ENCODE assay signal across 13 cellular contexts in genomic region chr1:218374401-218374848, GRCh38. TPM values are rescaled to one million over a fixed set of nuclear protein-coding genes. Genes with fewer than 3 reads are reported as not detected.
DNase-seq lines count a peak whose midpoint lies in the region; ATAC-seq, FAIRE-seq and TF ChIP-seq lines count a peak whose summit lies in the region.
"Had no signal": no experiment of that assay in that cellular context is flagged by ENCODE, and none has a peak within 500 bp of the region (broad histone marks: within the 10 kb centered on the region; RNA-seq: fewer than 3 reads in every experiment).

No MANE protein-coding gene starts in this region.

- dilution Hi-C loops in endothelial cell of umbilical vein (cut with MboI; ENCODE audit: extremely low pct_ligation_motif_present, low sequenced_read_pairs), result no loop called here

- intact Hi-C loops in Right ventricle myocardium inferior (cut with DNase I) (no loop called here), cardiac septum (cut with DNase I) (no loop called here), endothelial cell of umbilical vein (cut with micrococcal nuclease) (loop anchor here (1.0 kb wide), 1 partner anchor 10 kb away; no protein-coding TSS in a partner anchor), vagina (cut with DNase I) (no loop called here), left colon (cut with DNase I, micrococcal nuclease) (no loop called here)

- H4K20me1 ChIP-seq in endothelial cell of umbilical vein (replicated peaks; ENCODE audit: control insufficient read depth, extremely low read depth, insufficient read depth, low read length), result no peaks in the 10 kb centered on the region

- H3K9ac ChIP-seq in endothelial cell of umbilical vein (replicated peaks; ENCODE audit: extremely low read depth, insufficient read depth, low read length), result peak overlapping the region; percentile 90

- no peaks in the 10 kb centered on the region for H3K79me2 ChIP-seq in endothelial cell of umbilical vein (ENCODE audit: control insufficient read depth, insufficient read depth, low read length)

- H3K4me2 ChIP-seq in endothelial cell of umbilical vein (ENCODE audit: insufficient read depth, low read length), result peak overlapping the region; percentile 67

- TF ChIP-seq POLR2A in endothelial cell of umbilical vein (IDR thresholded peaks at IDR 0.05; ENCODE audit: low read depth, low read length), result no peak
- no peak for TF ChIP-seq POLR2A in vagina (IDR thresholded peaks at IDR 0.05)

- DNase-seq in Right ventricle myocardium inferior (ENCODE audit: missing footprints) (no peak), cardiac septum (ENCODE audit: low spot score) (no peak), endothelial cell of umbilical vein (ENCODE audit: low read depth, low spot score) (no peak), vagina (ENCODE audit: extremely low spot score in 2 of 2) (no peak), NCI-H1048 (lab: John Stamatoyannopoulos, UW) (no peak), left colon (no peak)
- DNase-seq: kidney, NCI-H1105 treated with DMSO at 0.1 percent for 48 hours, NCI-H774, upper lobe of right lung had no signal

- H3K27me3 ChIP-seq in endothelial cell of umbilical vein (ENCODE audit: control insufficient read depth in 2 of 2, insufficient read depth in 2 of 2, low read length in 2 of 2) (no peaks in the 10 kb centered on the region), muscle layer of duodenum (ENCODE audit: low read depth, low read length) (no peaks in the 10 kb centered on the region), vagina (no peaks in the 10 kb centered on the region)
- H3K27me3 ChIP-seq: upper lobe of right lung had no signal

- no peaks in the 10 kb centered on the region for H3K36me3 ChIP-seq in endothelial cell of umbilical vein (ENCODE audit: control insufficient read depth in 2 of 2, extremely low read depth in 1 of 2, insufficient read depth in 2 of 2, low read length in 2 of 2)
- no peaks in the 10 kb centered on the region for H3K36me3 ChIP-seq in muscle layer of duodenum (ENCODE audit: control insufficient read depth in 1 of 2, insufficient read depth in 2 of 2, low read length in 2 of 2)
- H3K36me3 ChIP-seq in vagina, result no peaks in the 10 kb centered on the region
- H3K36me3 ChIP-seq: upper lobe of right lung had no signal

- H3K27ac ChIP-seq in endothelial cell of umbilical vein (ENCODE audit: insufficient read depth, low read depth, low read length) (peak overlapping the region; percentile 97), muscle layer of duodenum (ENCODE audit: low read length) (peak overlapping the region; percentile 70), vagina (peak overlapping the region; percentile 61)
- H3K27ac ChIP-seq: upper lobe of right lung had no signal

- H3K9me3 ChIP-seq in endothelial cell of umbilical vein (replicated peaks; ENCODE audit: control insufficient read depth, insufficient read depth, low read length) (no peaks in the 10 kb centered on the region), muscle layer of duodenum (ENCODE audit: control insufficient read depth in 1 of 2, low read length in 2 of 2) (no peaks in the 10 kb centered on the region), vagina (no peaks in the 10 kb centered on the region)
- H3K9me3 ChIP-seq: upper lobe of right lung had no signal

- CTCF ChIA-PET in endothelial cell of umbilical vein (lab: Charles Lee), result interaction anchor here (1.9 kb wide), 1 partner anchor 183 kb away, joined by 4 read pairs; no protein-coding TSS in a partner anchor

- POLR2A ChIA-PET in endothelial cell of umbilical vein (lab: Charles Lee), result no interaction called here

- no peak for FAIRE-seq in endothelial cell of umbilical vein (lab: Jason Lieb, UNC)
- FAIRE-seq: kidney had no signal

- H3K9me1 ChIP-seq in endothelial cell of umbilical vein (replicated peaks; ENCODE audit: control insufficient read depth, extremely low read depth, insufficient read depth, low read length), result no peaks in the 10 kb centered on the region

- ATAC-seq in Right ventricle myocardium inferior, result peak; percentile 9
- ATAC-seq in HG03469 (IDR thresholded peaks at IDR 0.05; ENCODE audit: unreplicated experiment), result no peak
- ATAC-seq in left colon, result no peak
- ATAC-seq: upper lobe of right lung, WTC11 had no signal

- H3K4me1 ChIP-seq in endothelial cell of umbilical vein (ENCODE audit: control insufficient read depth, extremely low read depth, insufficient read depth, low read length), result peaks cover 42% of the 10 kb centered on the region
- peaks cover 0 to 28% of the 10 kb centered on the region in 2 donors for H3K4me1 ChIP-seq in muscle layer of duodenum (ENCODE audit: control insufficient read depth in 1 of 2, insufficient read depth in 2 of 2, low read length in 2 of 2)
- H3K4me1 ChIP-seq in vagina, result peaks cover 47% of the 10 kb centered on the region

- TF ChIP-seq CTCF in endothelial cell of umbilical vein (IDR thresholded peaks at IDR 0.05; ENCODE audit: extremely low read depth in 1 of 2, insufficient read depth in 1 of 2, low read depth in 1 of 2, low read length in 2 of 2) (no peak), vagina (IDR thresholded peaks at IDR 0.05) (no peak)

- TSS peak; percentile 71 for BruUV-seq in endothelial cell of umbilical vein (replicated peaks; lab: Mats Ljungman, UMichigan)

- no peak overlapping the region for H3K4me3 ChIP-seq in endothelial cell of umbilical vein (replicated peaks in 1 of 3; ENCODE audit: insufficient read depth in 1 of 3, low read depth in 1 of 3, low read length in 3 of 3)
- no peak overlapping the region for H3K4me3 ChIP-seq in muscle layer of duodenum (ENCODE audit: low read depth in 1 of 2, low read length in 2 of 2)
- no peak overlapping the region for H3K4me3 ChIP-seq in vagina
- H3K4me3 ChIP-seq: upper lobe of right lung had no signal

- H2AFZ ChIP-seq in endothelial cell of umbilical vein (ENCODE audit: low read depth, low read length), result peak overlapping the region; percentile 14

TF ChIP-seq in endothelial cell of umbilical vein, 7 proteins besides CTCF, POLR2A, EP300 and RAD21:
- TF ChIP-seq POLR2AphosphoS5 (IDR thresholded peaks at IDR 0.05; ENCODE audit: insufficient read depth, low read depth, low read length), result no peak
- TF ChIP-seq MYC (IDR thresholded peaks at IDR 0.05; ENCODE audit: low read depth, low read length), result no peak
- TF ChIP-seq FOS (IDR thresholded peaks at IDR 0.05; ENCODE audit: borderline replicate concordance, insufficient read depth, low read length), result no peak
- no peak for TF ChIP-seq JUN (IDR thresholded peaks at IDR 0.05; ENCODE audit: borderline replicate concordance, insufficient read depth, insufficient read length, low read depth)
- no peak for TF ChIP-seq GATA2 (IDR thresholded peaks at IDR 0.05; ENCODE audit: insufficient read depth, insufficient read length, low read depth, low read length)
- no peak for TF ChIP-seq EZH2 (IDR thresholded peaks at IDR 0.05; ENCODE audit: borderline replicate concordance, low read depth, low read length, severe bottlenecking)
- TF ChIP-seq MAX (IDR thresholded peaks at IDR 0.05; ENCODE audit: insufficient read depth, insufficient read length), result no peak

RNA-seq across cellular contexts. Expression of gene TGFB2, which starts 29.3 kb away (rescaled TPM):
- total RNA-seq in Right ventricle myocardium inferior (1.6 TPM), cardiac septum (40.5 TPM), endothelial cell of umbilical vein (31.5 and 43.5 TPM in 2 replicates), vagina (16.9 TPM), left colon (1 to 10 TPM in 1 of 2 donors, under 1 TPM in 1; 0.49 to 2.5 TPM)
- polyA plus RNA-seq in endothelial cell of umbilical vein, result 21.2 TPM in 2 replicates
- polyA plus RNA-seq in endothelial cell of umbilical vein (2011; cell fraction: cytosol; rRNA removed), result 19.7 and 27.7 TPM in 2 replicates
- 30.8 and 39.2 TPM in 2 replicates for polyA plus RNA-seq in endothelial cell of umbilical vein (2011; cell fraction: nucleus; rRNA removed)
- 56.7 and 63.7 TPM in 2 replicates for polyA plus RNA-seq in endothelial cell of umbilical vein (2012)
- polyA minus RNA-seq in endothelial cell of umbilical vein, result 62.2 and 63.2 TPM in 2 replicates
- polyA minus RNA-seq in endothelial cell of umbilical vein (2011; cell fraction: cytosol; rRNA and poly(A)+ RNA removed), result not detected
- 60.3 and 100 TPM in 2 replicates for polyA minus RNA-seq in endothelial cell of umbilical vein (2011; cell fraction: nucleus; rRNA and poly(A)+ RNA removed)
